ENCODE assay signal across 9 cellular contexts in genomic region chr6:2925842-2926747, GRCh38. TPM values are rescaled to one million over a fixed set of nuclear protein-coding genes. Genes with fewer than 3 reads are reported as not detected.
A peak's percentile ranks its signal among the peaks of the same experiment; 100 is the strongest.
DNase-seq lines count a peak whose midpoint lies in the region; ATAC-seq, FAIRE-seq and TF ChIP-seq lines count a peak whose summit lies in the region.
"Not testable (repeated sequence)": the region's sequence is repeated elsewhere in the genome, so short reads cannot be mapped to it uniquely, and the experiment has no call there.
"Had no signal": no experiment of that assay in that cellular context is flagged by ENCODE, and none has a peak within 500 bp of the region (broad histone marks: within the 10 kb centered on the region; RNA-seq: fewer than 3 reads in every experiment).

No MANE protein-coding gene starts in this region.

- POLR2A ChIA-PET in SK-N-SH (lab: Yijun Ruan, JAX), result not testable (repeated sequence)
- POLR2A ChIA-PET in HepG2 (lab: Yijun Ruan, JAX), result interaction anchor here (0.7 kb wide), 1 partner anchor 85 kb away, joined by 4 read pairs; the partner anchor contains the start of gene SERPINB1

- H4K8ac ChIP-seq in trophoblast cell (ENCODE audit: low read depth, low read length), result peak overlapping the region; percentile 71

- not testable (repeated sequence) for H3K79me2 ChIP-seq in SK-N-SH (ENCODE audit: insufficient read depth); HepG2 (ENCODE audit: insufficient read depth, low read length); trophoblast cell (ENCODE audit: control insufficient read depth, insufficient read depth, low read length, poor library complexity)

- not testable (repeated sequence) for H2AFZ ChIP-seq in SK-N-SH (ENCODE audit: low read depth); HepG2 (ENCODE audit: low read length); trophoblast cell (ENCODE audit: insufficient read depth, low read length, poor library complexity)

- in situ Hi-C loops in HepG2 (cut with HindIII; ENCODE audit: extremely low pct_ligation_motif_present, low pct_unique_long_range_greater_than_20kb), result not testable (repeated sequence)

- not testable (repeated sequence) for TF ChIP-seq POLR2A in HepG2 (IDR thresholded peaks at IDR 0.05; ENCODE audit: insufficient read depth in 1 of 2, low read depth in 2 of 2, low read length in 2 of 2)

- not testable (repeated sequence) for TF ChIP-seq RAD21 in SK-N-SH (IDR thresholded peaks at IDR 0.05; ENCODE audit: low read length); HepG2 (CRISPR knock-in tag; IDR thresholded peaks at IDR 0.05)

- H2BK5ac ChIP-seq in trophoblast cell (ENCODE audit: low read depth, low read length, poor library complexity), result peak overlapping the region; percentile 66

- not testable (repeated sequence) for H3K79me1 ChIP-seq in trophoblast cell (ENCODE audit: low read length)

- ATAC-seq in HepG2, result not testable (repeated sequence)

- DNase-seq in A172 (ENCODE audit: low spot score), result peak; percentile 32
- DNase-seq in SK-N-SH, result not testable (repeated sequence)
- peak; percentile 32 for DNase-seq in activated CD8-positive, alpha-beta memory T cell treated with anti-CD3 and anti-CD28 coated beads, Interleukin-2, amount 50 U/mL, for 48 hours
- peak; percentile 36 for DNase-seq in choroid plexus epithelial cell (ENCODE audit: low read depth)
- peak; percentile 52 for DNase-seq in foreskin melanocyte
- peak; percentile 39 for DNase-seq in HepG2 (ENCODE audit: low spot score)
- DNase-seq in trophoblast cell, result peak; percentile 73 to 89

- not testable (repeated sequence) for H3K27me3 ChIP-seq in HUES64 (ENCODE audit: insufficient read depth, low read length); SK-N-SH (ENCODE audit: insufficient read depth); trophoblast cell (ENCODE audit: insufficient read depth, low read length)
- H3K27me3 ChIP-seq in HepG2 (ENCODE audit: control insufficient read depth in 1 of 2, insufficient read depth in 2 of 2, low read length in 2 of 2), result peaks cover 0 to 11% of the 10 kb centered on the region in 2 experiments; a peak in 2 of 5 replicates

- H4K20me1 ChIP-seq in SK-N-SH (ENCODE audit: insufficient read depth); HepG2 (ENCODE audit: insufficient read depth, low read length): not testable (repeated sequence)

- H3K27ac ChIP-seq in HUES64 (ENCODE audit: low read depth, low read length), result peak overlapping the region; percentile 79
- H3K27ac ChIP-seq in SK-N-SH (ENCODE audit: low read depth in 2 of 2, low read length in 1 of 2); HepG2 (ENCODE audit: extremely low read length, insufficient read depth, low read length): not testable (repeated sequence)
- H3K27ac ChIP-seq in trophoblast cell (ENCODE audit: low read depth, low read length), result peak overlapping the region; percentile 81

- intact Hi-C loops in HepG2 (cut with micrococcal nuclease; ENCODE audit: unreplicated experiment), result not testable (repeated sequence)

- not testable (repeated sequence) for H3K23ac ChIP-seq in trophoblast cell (ENCODE audit: low read length)

- H3K36me3 ChIP-seq in HUES64 (ENCODE audit: insufficient read depth, low read length); SK-N-SH (replicated peaks in 1 of 2; ENCODE audit: control insufficient read depth in 1 of 2, insufficient read depth in 2 of 2, low read length in 1 of 2); HepG2 (replicated peaks in 1 of 2; ENCODE audit: control insufficient read depth in 1 of 2, insufficient read depth in 2 of 2, low read length in 2 of 2); trophoblast cell (ENCODE audit: control insufficient read depth in 1 of 2, insufficient read depth in 2 of 2, low read length in 2 of 2): not testable (repeated sequence)

- H2AK5ac ChIP-seq in trophoblast cell (ENCODE audit: low read length), result not testable (repeated sequence)

- H3K18ac ChIP-seq in trophoblast cell (ENCODE audit: low read length), result not testable (repeated sequence)

- CTCF ChIA-PET in SK-N-SH (lab: Yijun Ruan, JAX), result interaction anchor here (0.8 to 11.4 kb wide), 7 partner anchors 15 to 135 kb away, joined by 3 to 261 read pairs (median 4); partner anchors contain the start of gene SERPINB1
- CTCF ChIA-PET in HepG2 (lab: Yijun Ruan, JAX; ENCODE audit: low intra/inter-chr PET ratio, low total read pairs), result not testable (repeated sequence)

- FAIRE-seq in HepG2 (lab: Jason Lieb, UNC), result not testable (repeated sequence)

- not testable (repeated sequence) for TF ChIP-seq CTCF in SK-N-SH (IDR thresholded peaks at IDR 0.05); choroid plexus epithelial cell (conservative IDR thresholded peaks at IDR 0.05; ENCODE audit: low read depth, low read length); HepG2 (CRISPR knock-in tag; IDR thresholded peaks at IDR 0.05)

- H3F3A ChIP-seq in SK-N-SH (replicated peaks; ENCODE audit: insufficient read depth), result not testable (repeated sequence)

- peak overlapping the region; percentile 72 for H2BK120ac ChIP-seq in trophoblast cell (ENCODE audit: insufficient read depth, low read length, poor library complexity)

- H3K9me2 ChIP-seq in SK-N-SH, result not testable (repeated sequence)

- not testable (repeated sequence) for H3K4me3 ChIP-seq in HUES64 (ENCODE audit: low read length); SK-N-SH (ENCODE audit: low read depth in 2 of 2, low read length in 1 of 2); choroid plexus epithelial cell (ENCODE audit: low read depth, low read length); trophoblast cell (ENCODE audit: low read depth, low read length)
- peak overlapping the region in 1 of 3 experiments; percentile 39; a peak in 2 of 6 replicates for H3K4me3 ChIP-seq in HepG2 (replicated peaks in 1 of 3; ENCODE audit: insufficient read depth in 1 of 3, low read depth in 2 of 3, low read length in 3 of 3)

- not testable (repeated sequence) for TF ChIP-seq EP300 in SK-N-SH (IDR thresholded peaks at IDR 0.05; ENCODE audit: borderline replicate concordance in 1 of 2, low read depth in 1 of 2, low read length in 1 of 2); HepG2 (CRISPR knock-in tag; IDR thresholded peaks at IDR 0.05; ENCODE audit: borderline replicate concordance)
- peak in 1 of 2 experiments; percentile 24; a peak in 1 of 4 replicates for TF ChIP-seq EP300 in HepG2 (IDR thresholded peaks at IDR 0.05; ENCODE audit: low read depth in 2 of 2, low read length in 2 of 2)

- not testable (repeated sequence) for H3K9me3 ChIP-seq in HUES64 (ENCODE audit: insufficient read depth, low read depth, low read length); SK-N-SH; HepG2 (ENCODE audit: low read length); trophoblast cell (ENCODE audit: insufficient read depth, low read depth, low read length)

- H4K91ac ChIP-seq in trophoblast cell (ENCODE audit: low read depth, low read length), result not testable (repeated sequence)

- H3K4me1 ChIP-seq in HUES64 (ENCODE audit: insufficient read depth, low read length) (peaks cover 46% of the 10 kb centered on the region), HepG2 (ENCODE audit: insufficient read depth, low read length) (peaks cover 26% of the 10 kb centered on the region)
- H3K4me1 ChIP-seq in SK-N-SH (ENCODE audit: control insufficient read depth in 1 of 2, insufficient read depth in 2 of 2, low read depth in 1 of 2, low read length in 1 of 2); trophoblast cell (ENCODE audit: control insufficient read depth in 1 of 2, insufficient read depth in 2 of 2, low read length in 2 of 2): not testable (repeated sequence)

- BruUV-seq in HepG2 (replicated peaks; lab: Mats Ljungman, UMichigan), result not testable (repeated sequence)

- H3K9ac ChIP-seq in HUES64 (ENCODE audit: low read depth, low read length) (peak overlapping the region; percentile 55; the same call in 1 of the 2 replicates), HepG2 (ENCODE audit: insufficient read depth, low read depth, low read length) (peak overlapping the region; percentile 4)
- not testable (repeated sequence) for H3K9ac ChIP-seq in SK-N-SH; trophoblast cell (ENCODE audit: low read length)

- H3K14ac ChIP-seq in trophoblast cell (ENCODE audit: low read length), result not testable (repeated sequence)

- not testable (repeated sequence) for H4K12ac ChIP-seq in trophoblast cell (ENCODE audit: low read depth, low read length)

- not testable (repeated sequence) for H3K4ac ChIP-seq in trophoblast cell (ENCODE audit: low read depth, low read length)

- 42% methylated on average over 13 of the region's 13 CpGs for WGBS in HUES64
- 66% methylated on average over 13 of the region's 13 CpGs for WGBS in SK-N-SH (ENCODE audit: low lambda C conversion rate)
- 27% methylated on average over 13 of the region's 13 CpGs for WGBS in HepG2 (ENCODE audit: low lambda C conversion rate)
- no CpG with 5 or more reads among the region's 13 CpGs for WGBS in trophoblast cell (ENCODE audit: extremely low coverage, insufficient coverage, insufficient read length)

- not testable (repeated sequence) for H3K4me2 ChIP-seq in SK-N-SH; trophoblast cell (ENCODE audit: low read length)
- H3K4me2 ChIP-seq in HepG2 (ENCODE audit: low read depth, low read length), result peak overlapping the region; percentile 56

- peak overlapping the region; percentile 54 for H2BK12ac ChIP-seq in trophoblast cell (ENCODE audit: low read length)

RNA-seq across cellular contexts. Expression of gene SERPINB9, which starts 23.0 kb away (rescaled TPM):
- not detected in 2 replicates for total RNA-seq in A172 (2014; rRNA removed; shearing (Covaris generic))
- 39.0 TPM for polyA plus RNA-seq in HUES64 (2013, experiment 1 of 2)
- 34.7 TPM for polyA plus RNA-seq in HUES64 (2013, experiment 2 of 2)
- polyA plus RNA-seq in SK-N-SH (2012; rRNA removed) (0.19 and 0.28 TPM in 2 replicates), HepG2 (2011; rRNA removed) (32.5 and 36.7 TPM in 2 replicates)
- polyA plus RNA-seq in SK-N-SH (2012; cell fraction: cytosol; rRNA removed), result 0.19 and 0.24 TPM in 2 replicates
- 0.19 and 0.23 TPM in 2 replicates for polyA plus RNA-seq in SK-N-SH (2012; cell fraction: nucleus; rRNA removed)
- total RNA-seq in HepG2 (2016; rRNA removed; fragmentation: Illumina TruSeq; extraction: Trizol), result 7.2 and 9.8 TPM in 2 replicates
- 0.61 and 0.71 TPM in 2 replicates for total RNA-seq in HepG2 (2016; cell fraction: cytosol; rRNA removed; fragmentation: Illumina TruSeq; extraction: Trizol; ENCODE audit: low read depth)
- 7.0 and 8.5 TPM in 2 replicates for total RNA-seq in HepG2 (2016; cell fraction: insoluble cytoplasmic fraction; rRNA removed; fragmentation: Illumina TruSeq; extraction: Trizol)
- total RNA-seq in HepG2 (2016; cell fraction: membrane; rRNA removed; fragmentation: Illumina TruSeq; extraction: Trizol), result 2.7 and 2.9 TPM in 2 replicates
- total RNA-seq in HepG2 (2016; cell fraction: nucleus; rRNA removed; fragmentation: Illumina TruSeq; extraction: Trizol), result 2.9 and 4.3 TPM in 2 replicates
- polyA plus RNA-seq in HepG2 (2011; cell fraction: cytosol; rRNA removed), result 23.5 and 30.7 TPM in 2 replicates
- 9.8 and 12.8 TPM in 2 replicates for polyA plus RNA-seq in HepG2 (2011; cell fraction: nucleus; rRNA removed)
- polyA plus RNA-seq in HepG2 (2012), result 6.6 and 9.0 TPM in 2 replicates
- polyA plus RNA-seq in HepG2 (2016; cell fraction: cytosol; fragmentation: Illumina TruSeq; extraction: Trizol; ENCODE audit: low read depth), result 0.33 and 0.35 TPM in 2 replicates
- 8.7 and 10.9 TPM in 2 replicates for polyA plus RNA-seq in HepG2 (2016; cell fraction: insoluble cytoplasmic fraction; fragmentation: Illumina TruSeq; extraction: Trizol; ENCODE audit: low read depth)
- polyA plus RNA-seq in HepG2 (2016; cell fraction: membrane; fragmentation: Illumina TruSeq; extraction: Trizol; ENCODE audit: low read depth), result 1.5 and 1.6 TPM in 2 replicates
- polyA plus RNA-seq in HepG2 (2016; cell fraction: nucleus; fragmentation: Illumina TruSeq; extraction: Trizol; ENCODE audit: insufficient read depth, low read depth), result 5.0 and 5.4 TPM in 2 replicates
- 0.21 and 49.0 TPM in 2 replicates for polyA minus RNA-seq in HepG2 (2011; rRNA and poly(A)+ RNA removed; ENCODE audit: low replicate concordance)
- polyA minus RNA-seq in HepG2 (2011; cell fraction: cytosol; rRNA and poly(A)+ RNA removed), result 29.2 and 32.6 TPM in 2 replicates
- polyA minus RNA-seq in HepG2 (2011; cell fraction: nucleus; rRNA and poly(A)+ RNA removed), result 13.3 and 18.3 TPM in 2 replicates
- polyA plus RNA-seq in trophoblast cell (2013), result 414 and 460 TPM in 2 replicates
- total RNA-seq: HT1080 had no signal

RNA-seq across cellular contexts. Expression of gene SERPINB6, which starts 45.3 kb away (rescaled TPM):
- total RNA-seq in A172 (2014; rRNA removed; shearing (Covaris generic)), result 121 and 141 TPM in 2 replicates
- 15.9 TPM for polyA plus RNA-seq in HUES64 (2013, experiment 1 of 2)
- 21.7 TPM for polyA plus RNA-seq in HUES64 (2013, experiment 2 of 2)
- 102 and 111 TPM in 2 replicates for polyA plus RNA-seq in SK-N-SH (2012; rRNA removed)
- 109 TPM in 2 replicates for polyA plus RNA-seq in SK-N-SH (2012; cell fraction: cytosol; rRNA removed)
- 123 and 128 TPM in 2 replicates for polyA plus RNA-seq in SK-N-SH (2012; cell fraction: nucleus; rRNA removed)
- total RNA-seq in HepG2 (2016; rRNA removed; fragmentation: Illumina TruSeq; extraction: Trizol), result 38.2 and 44.8 TPM in 2 replicates
- 16.6 and 17.4 TPM in 2 replicates for total RNA-seq in HepG2 (2016; cell fraction: cytosol; rRNA removed; fragmentation: Illumina TruSeq; extraction: Trizol; ENCODE audit: low read depth)
- total RNA-seq in HepG2 (2016; cell fraction: insoluble cytoplasmic fraction; rRNA removed; fragmentation: Illumina TruSeq; extraction: Trizol), result 38.2 and 41.7 TPM in 2 replicates
- 24.5 and 25.6 TPM in 2 replicates for total RNA-seq in HepG2 (2016; cell fraction: membrane; rRNA removed; fragmentation: Illumina TruSeq; extraction: Trizol)
- 23.7 and 24.1 TPM in 2 replicates for total RNA-seq in HepG2 (2016; cell fraction: nucleus; rRNA removed; fragmentation: Illumina TruSeq; extraction: Trizol)
- 61.3 and 63.6 TPM in 2 replicates for polyA plus RNA-seq in HepG2 (2011; rRNA removed)
- 64.8 and 79.1 TPM in 2 replicates for polyA plus RNA-seq in HepG2 (2011; cell fraction: cytosol; rRNA removed)
- polyA plus RNA-seq in HepG2 (2011; cell fraction: nucleus; rRNA removed), result 72.8 and 85.1 TPM in 2 replicates
- 43.2 and 44.3 TPM in 2 replicates for polyA plus RNA-seq in HepG2 (2012)
- 22.2 and 23.2 TPM in 2 replicates for polyA plus RNA-seq in HepG2 (2016; cell fraction: cytosol; fragmentation: Illumina TruSeq; extraction: Trizol; ENCODE audit: low read depth)
- 57.5 and 58.5 TPM in 2 replicates for polyA plus RNA-seq in HepG2 (2016; cell fraction: insoluble cytoplasmic fraction; fragmentation: Illumina TruSeq; extraction: Trizol; ENCODE audit: low read depth)
- polyA plus RNA-seq in HepG2 (2016; cell fraction: membrane; fragmentation: Illumina TruSeq; extraction: Trizol; ENCODE audit: low read depth), result 27.2 and 27.5 TPM in 2 replicates
- polyA plus RNA-seq in HepG2 (2016; cell fraction: nucleus; fragmentation: Illumina TruSeq; extraction: Trizol; ENCODE audit: insufficient read depth, low read depth), result 53.5 and 56.5 TPM in 2 replicates
- polyA minus RNA-seq in HepG2 (2011; rRNA and poly(A)+ RNA removed; ENCODE audit: low replicate concordance), result 58.5 and 190 TPM in 2 replicates
- 36.4 and 38.5 TPM in 2 replicates for polyA minus RNA-seq in HepG2 (2011; cell fraction: cytosol; rRNA and poly(A)+ RNA removed)
- polyA minus RNA-seq in HepG2 (2011; cell fraction: nucleus; rRNA and poly(A)+ RNA removed), result 45.4 and 45.6 TPM in 2 replicates
- 72.6 and 74.8 TPM in 2 replicates for polyA plus RNA-seq in trophoblast cell (2013)
